In genomic region chr5:138382347-138382746, GRCh38 we compare ENCODE assay signal across 5 cellular contexts. TPM values are rescaled to one million over a fixed set of nuclear protein-coding genes. Genes with fewer than 3 reads are reported as not detected.
"Had no signal": no experiment of that assay in that cellular context is flagged by ENCODE, and none has a peak within 500 bp of the region (broad histone marks: within the 10 kb centered on the region; RNA-seq: fewer than 3 reads in every experiment).

No MANE protein-coding gene starts in this region.

- H3K9me3 Mint-ChIP-seq: GM23338, H9, IgD-negative memory B cell had no signal

- H3K4me2 ChIP-seq: GM23338 had no signal

- ATAC-seq: GM23338 had no signal

- H3K27ac Mint-ChIP-seq: GM23338, H9, IgD-negative memory B cell had no signal

- H3K4me3 ChIP-seq: GM23338 had no signal

- DNase-seq: H9, HCEC 1CT, KBM-7 had no signal

- H3K27me3 Mint-ChIP-seq: IgD-negative memory B cell had no signal

- H2AFZ ChIP-seq: GM23338 had no signal

- H3K4me3 Mint-ChIP-seq: GM23338, H9, IgD-negative memory B cell had no signal

- H3K4me1 Mint-ChIP-seq: GM23338, H9, IgD-negative memory B cell had no signal

RNA-seq across cellular contexts. Expression of gene CDC25C, which starts 50.7 kb away (rescaled TPM):
- polyA plus RNA-seq: IgD-negative memory B cell had no signal

RNA-seq across cellular contexts. Expression of gene REEP2, which starts 56.5 kb away (rescaled TPM):
- polyA plus RNA-seq: IgD-negative memory B cell had no signal
